In the genomic region with DNA sequence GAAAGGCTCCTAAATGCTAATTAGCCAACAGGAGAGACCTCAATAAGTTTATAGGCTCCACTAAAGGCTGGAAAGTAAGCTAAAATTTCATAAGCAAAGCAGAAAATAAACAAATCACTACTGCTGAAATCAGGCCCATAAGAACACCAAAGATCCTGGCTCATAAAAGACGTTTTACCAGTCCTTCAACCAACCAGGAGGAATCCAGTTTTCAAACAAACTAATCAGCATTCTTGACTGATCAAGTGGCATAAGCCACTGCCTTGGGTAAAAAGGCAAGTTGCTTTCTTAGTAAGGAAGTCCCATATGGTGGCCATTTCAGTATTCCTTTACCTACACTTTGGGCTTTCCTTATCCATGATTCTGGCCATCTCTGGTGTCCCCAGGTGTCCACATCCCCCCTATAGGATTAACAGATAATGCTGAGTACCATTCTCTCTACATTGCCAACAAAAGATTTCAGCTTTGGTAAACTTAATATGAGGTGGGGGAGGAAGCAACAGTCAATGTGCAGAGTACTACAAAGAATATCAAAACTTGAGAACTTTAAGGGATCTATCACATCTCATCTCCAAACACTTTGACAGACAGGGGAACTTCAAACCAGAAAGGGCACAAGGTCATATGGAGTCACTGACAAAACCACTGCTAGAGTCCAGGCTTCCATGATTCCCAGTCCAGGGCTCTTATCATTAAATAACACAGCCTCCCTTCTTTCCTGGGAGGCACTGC, we compare ENCODE assay signal across 8 cellular contexts. TPM values are rescaled to one million over a fixed set of nuclear protein-coding genes. Genes with fewer than 3 reads are reported as not detected.
DNase-seq lines count a peak whose midpoint lies in the region; ATAC-seq and TF ChIP-seq lines count a peak whose summit lies in the region.

No MANE protein-coding gene starts in this region.

- peaks cover 59% of the 10 kb centered on the region for H3K4me1 Mint-ChIP-seq in activated naive CD4-positive, alpha-beta T cell treated with anti-CD3 and anti-CD28 coated beads, Interleukin-2, amount 10 ng/mL, durations not matched to agents 7 days and 5 days

- no peak for TF ChIP-seq EP300 in transverse colon (IDR thresholded peaks at IDR 0.05; ENCODE audit: low read depth)

- ATAC-seq in lung (ENCODE audit: insufficient read depth, low FRiP score): no peak
- ATAC-seq in GM19467 (IDR thresholded peaks at IDR 0.05; ENCODE audit: unreplicated experiment): no peak

- H3K27ac Mint-ChIP-seq in activated naive CD4-positive, alpha-beta T cell treated with anti-CD3 and anti-CD28 coated beads, Interleukin-2, amount 10 ng/mL, durations not matched to agents 7 days and 5 days: peak overlapping the region; percentile 74

- H3K27me3 Mint-ChIP-seq in activated naive CD4-positive, alpha-beta T cell treated with anti-CD3 and anti-CD28 coated beads, Interleukin-2, amount 10 ng/mL, durations not matched to agents 7 days and 5 days: peaks cover 2% of the 10 kb centered on the region

- no peaks in the 10 kb centered on the region for H3K9me3 Mint-ChIP-seq in activated naive CD4-positive, alpha-beta T cell treated with anti-CD3 and anti-CD28 coated beads, Interleukin-2, amount 10 ng/mL, durations not matched to agents 7 days and 5 days

- H3K4me1 ChIP-seq in lung (ENCODE audit: control insufficient read depth in 2 of 2, insufficient read depth in 2 of 2, low read length in 2 of 2): peaks cover 2 to 9% of the 10 kb centered on the region in 2 donors
- peaks cover 17 to 35% (median 21%) of the 10 kb centered on the region in 4 donors for H3K4me1 ChIP-seq in transverse colon

- CTCF ChIA-PET in activated naive CD4-positive, alpha-beta T cell treated with anti-CD3 and anti-CD28 coated beads, Interleukin-2, amount 10 ng/mL, durations not matched to agents 7 days and 5 days (lab: Charles Lee): no interaction called here

- no peak for TF ChIP-seq POLR2A in transverse colon (IDR thresholded peaks at IDR 0.05)

- peaks cover 2% of the 10 kb centered on the region for H3K36me3 Mint-ChIP-seq in activated naive CD4-positive, alpha-beta T cell treated with anti-CD3 and anti-CD28 coated beads, Interleukin-2, amount 10 ng/mL, durations not matched to agents 7 days and 5 days

- H3K4me3 ChIP-seq in astrocyte of the spinal cord (ENCODE audit: low read depth, low read length): peak overlapping the region; percentile 64
- no peak overlapping the region for H3K4me3 ChIP-seq in lung
- peak overlapping the region in 3 of 4 donors; percentile 69 to 93 (median 82) for H3K4me3 ChIP-seq in transverse colon

- in situ Hi-C loops in astrocyte of the spinal cord (cut with HindIII; ENCODE audit: low sequenced_read_pairs): no loop called here
- in situ Hi-C loops in transverse colon (cut with MboI; ENCODE audit: low pct_ligation_motif_present in 1 of 4, low pct_unique_long_range_greater_than_20kb in 1 of 4, low sequenced_read_pairs in 3 of 4): loop anchor here in 1 of 4 donors (10.0 kb wide), 1 partner anchor 54 kb away; no protein-coding TSS in a partner anchor

- peak overlapping the region; percentile 97 for H3K4me3 Mint-ChIP-seq in activated naive CD4-positive, alpha-beta T cell treated with anti-CD3 and anti-CD28 coated beads, Interleukin-2, amount 10 ng/mL, durations not matched to agents 7 days and 5 days

- H3K27me3 ChIP-seq in lung (ENCODE audit: control insufficient read depth, insufficient read depth): no peaks in the 10 kb centered on the region
- H3K27me3 ChIP-seq in transverse colon: no peaks in the 10 kb centered on the region

- 25 to 72% methylated on average over 1 of the region's 1 CpG for WGBS in lung, 2 donors
- WGBS in transverse colon (ENCODE audit: low coverage in 1 of 2), 2 donors: 15 to 30% methylated on average over 1 of the region's 1 CpG

- H3K36me3 ChIP-seq in lung (ENCODE audit: control insufficient read depth in 2 of 2, insufficient read depth in 2 of 2, low read length in 2 of 2) (no peaks in the 10 kb centered on the region), transverse colon (no peaks in the 10 kb centered on the region)

- H3K9me3 ChIP-seq in lung (ENCODE audit: control insufficient read depth in 2 of 2, insufficient read depth in 1 of 2, low read length in 1 of 2) (no peaks in the 10 kb centered on the region), transverse colon (no peaks in the 10 kb centered on the region)

- TF ChIP-seq CTCF in astrocyte of the spinal cord (IDR thresholded peaks at IDR 0.05; ENCODE audit: low read depth, low read length) (no peak), lung (IDR thresholded peaks at IDR 0.05; ENCODE audit: control extremely low read depth, extremely low read depth) (no peak), transverse colon (IDR thresholded peaks at IDR 0.05) (no peak)

- intact Hi-C loops in transverse colon (cut with DNase I; ENCODE audit: low total_unique reads): no loop called here

- H3K27ac ChIP-seq in lung (ENCODE audit: low read depth in 1 of 2, low read length in 1 of 2) (peak overlapping the region; percentile 90 to 98), transverse colon (peak overlapping the region; percentile 91 to 96 (median 94))

- DNase-seq in activated naive CD4-positive, alpha-beta T cell treated with anti-CD3 and anti-CD28 coated beads, Interleukin-2, amount 10 ng/mL, durations not matched to agents 7 days and 5 days: no peak
- DNase-seq in activated naive CD4-positive, alpha-beta T cell (lab: John Stamatoyannopoulos, UW): no peak
- DNase-seq in astrocyte of the spinal cord (ENCODE audit: low read depth, low spot score) (no peak), lung (ENCODE audit: low spot score) (no peak), transverse colon (no peak), NCI-H82 (lab: John Stamatoyannopoulos, UW) (no peak), HPDE6-E6E7 (ENCODE audit: extremely low spot score) (no peak)

RNA-seq across cellular contexts. Expression of gene TOM1L2, which starts 1.3 kb away (rescaled TPM):
- 10 to 100 TPM; 45.1 to 56.5 TPM for total RNA-seq in lung
- polyA plus RNA-seq in lung: 10 to 100 TPM; 21.5 to 26.5 TPM
- 100 to 1,000 TPM in 2 of 4 donors, 10 to 100 TPM in 2; 65.9 to 178 (median 97.7) TPM for total RNA-seq in transverse colon

RNA-seq across cellular contexts. Expression of gene DRC3, which starts 1.8 kb away (rescaled TPM):
- 10 to 100 TPM; 19.7 to 29.5 TPM for total RNA-seq in lung
- 1 to 10 TPM; 6.6 to 7.2 TPM for polyA plus RNA-seq in lung
- total RNA-seq in transverse colon: 1 to 10 TPM in 1 of 4 donors, under 1 TPM in 2, not detected in 1; 0.64 to 1.8 (median 0.82) TPM

Comparison
In these comparisons a context has a peak if more than half of its experiments do, and no peak if none do; other contexts are left out.
1. RNA of gene DRC3, which starts 1.8 kb away (total RNA-seq): 19.7 to 29.5 TPM in lung; 0.64 to 1.8 TPM in transverse colon; every median in the first group is over 4 times any median in the second.